ENCODE assay signal across 8 cellular contexts in genomic region chr16:87765473-87765775, GRCh38. TPM values are rescaled to one million over a fixed set of nuclear protein-coding genes. Genes with fewer than 3 reads are reported as not detected.
A peak's percentile ranks its signal among the peaks of the same experiment; 100 is the strongest.
DNase-seq lines count a peak whose midpoint lies in the region; ATAC-seq and TF ChIP-seq lines count a peak whose summit lies in the region.

No MANE protein-coding gene starts in this region.

- no peaks in the 10 kb centered on the region for H3K9me3 ChIP-seq in Caco-2
- no peaks in the 10 kb centered on the region for H3K9me3 ChIP-seq in heart right ventricle
- H3K9me3 ChIP-seq in skeletal muscle tissue (ENCODE audit: control insufficient read depth in 3 of 3, low read length in 3 of 3), result no peaks in the 10 kb centered on the region

- H3K4me3 ChIP-seq in Caco-2 (ENCODE audit: low read depth, low read length), result peak overlapping the region; percentile 74
- peak overlapping the region; percentile 66 to 100 (median 95) for H3K4me3 ChIP-seq in heart right ventricle
- H3K4me3 ChIP-seq in skeletal muscle tissue (ENCODE audit: low read length in 3 of 3), result peak overlapping the region; percentile 82 to 92 (median 89)

- POLR2A ChIA-PET in Caco-2 (lab: Charles Lee), result interaction anchor here (0.9 to 2.2 kb wide), 7 partner anchors 16 to 382 kb away, joined by 3 to 31 read pairs (median 4); partner anchors contain the start of genes BANP, FBXO31 and SLC7A5

- H3K27me3 ChIP-seq in Caco-2 (replicated peaks; ENCODE audit: control insufficient read depth, insufficient read depth, low read length), result no peaks in the 10 kb centered on the region
- H3K27me3 ChIP-seq in heart right ventricle, result no peaks in the 10 kb centered on the region
- no peaks in the 10 kb centered on the region for H3K27me3 ChIP-seq in skeletal muscle tissue (ENCODE audit: control insufficient read depth in 3 of 3, insufficient read depth in 3 of 3, low read length in 3 of 3)

- intact Hi-C loops in Caco-2 (cut with micrococcal nuclease; ENCODE audit: unreplicated experiment), result no loop called here
- intact Hi-C loops in heart right ventricle (cut with DNase I), result loop anchor here in 7 of 10 donors (5.0 to 10.0 kb wide), 6 partner anchors 173 to 371 kb away; partner anchors contain the start of gene MAP1LC3B (in 2 of the 7)

- peaks cover 2% of the 10 kb centered on the region for H3K36me3 ChIP-seq in Caco-2 (ENCODE audit: control insufficient read depth, insufficient read depth, low read length)
- peaks cover 0 to 39% (median 0%) of the 10 kb centered on the region in 9 donors for H3K36me3 ChIP-seq in heart right ventricle
- H3K36me3 ChIP-seq in skeletal muscle tissue (ENCODE audit: control insufficient read depth in 3 of 3, insufficient read depth in 3 of 3, low read length in 3 of 3), result peaks cover 14 to 32% (median 24%) of the 10 kb centered on the region in 3 donors

- H3K4me1 ChIP-seq in Caco-2 (0 out of 2 replicates have a peak, but pooled peaks cover 5% of the 10 kb centered on the region), heart right ventricle (peaks cover 5 to 23% (median 19%) of the 10 kb centered on the region in 9 donors), skeletal muscle tissue (ENCODE audit: control insufficient read depth in 3 of 3, insufficient read depth in 3 of 3, low read length in 3 of 3) (peaks cover 14 to 25% (median 14%) of the 10 kb centered on the region in 3 donors)

- 0% methylated on average over 32 of the region's 32 CpGs for WGBS in heart right ventricle, 2 donors

- H3K9ac ChIP-seq in skeletal muscle tissue (ENCODE audit: low read depth in 1 of 3, low read length in 3 of 3), result peak overlapping the region; percentile 89 to 92 (median 90)

- no TSS peak for BruUV-seq in Caco-2 (replicated peaks; lab: Mats Ljungman, UMichigan)

- H3K4me3 Mint-ChIP-seq in Caco-2 (ENCODE audit: unreplicated experiment), result peak overlapping the region; percentile 99

- H3K9me3 Mint-ChIP-seq in Caco-2 (ENCODE audit: unreplicated experiment), result no peaks in the 10 kb centered on the region

- H3K27me3 Mint-ChIP-seq in Caco-2 (ENCODE audit: insufficient read depth, unreplicated experiment), result no peaks in the 10 kb centered on the region

- H3K27ac Mint-ChIP-seq in Caco-2 (ENCODE audit: unreplicated experiment), result peak overlapping the region; percentile 99

- TF ChIP-seq CTCF in Caco-2 (IDR thresholded peaks at IDR 0.05; ENCODE audit: insufficient read depth in 1 of 2, low read depth in 1 of 2, low read length in 1 of 2, severe bottlenecking in 1 of 2, unreplicated experiment in 1 of 2), result no peak
- no peak for TF ChIP-seq CTCF in heart right ventricle (IDR thresholded peaks at IDR 0.05)

- ATAC-seq in GM21825 (IDR thresholded peaks at IDR 0.05; ENCODE audit: unreplicated experiment) (peak; percentile 25), heart right ventricle (peak; percentile 30 to 62 (median 41))

- H3K36me3 Mint-ChIP-seq in Caco-2 (ENCODE audit: insufficient read depth, unreplicated experiment), result peaks cover 55% of the 10 kb centered on the region

- DNase-seq in Caco-2, result no peak
- DNase-seq in NAMALWA (ENCODE audit: low spot score), result peak; percentile 77
- DNase-seq in activated effector memory CD4-positive, alpha-beta T cell treated with anti-CD3 and anti-CD28 coated beads, Interleukin-2, amount 50 U/mL, for 16 hours, result peak; percentile 80
- peak in 1 of 2 donors; percentile 19 for DNase-seq in heart right ventricle
- no peak for DNase-seq in SIG-M5 treated with dmso at 0.1 percent for 504 hours (lab: John Stamatoyannopoulos, UW; ENCODE audit: unreplicated experiment)
- no peak for DNase-seq in OCI-M1 (lab: John Stamatoyannopoulos, UW)

- peaks cover 9% of the 10 kb centered on the region for H3K4me1 Mint-ChIP-seq in Caco-2 (ENCODE audit: low read depth, unreplicated experiment)

- CTCF ChIA-PET in Caco-2 (lab: Charles Lee), result interaction anchor here (0.7 to 1.5 kb wide), 6 partner anchors 14 to 176 kb away, joined by 3 to 10 read pairs (median 4); no protein-coding TSS in a partner anchor

- H3K27ac ChIP-seq in heart right ventricle (peak overlapping the region in 9 of 10 donors; percentile 77 to 94 (median 86)), skeletal muscle tissue (ENCODE audit: low read depth, low read length) (peak overlapping the region; percentile 88)

RNA-seq across cellular contexts. Expression of gene KLHDC4, which starts 0.4 kb away (rescaled TPM):
- total RNA-seq in Caco-2 (2022) (116 and 117 TPM in 2 replicates), heart right ventricle (10 to 100 TPM in 9 of 10 donors, 1 to 10 TPM in 1; 7.8 to 19.0 (median 12.9) TPM), skeletal muscle tissue (20.4 TPM)
- polyA plus RNA-seq in heart right ventricle, result 10 to 100 TPM; 14.3 to 31.7 TPM

Comparison
In these comparisons a context has a peak if more than half of its experiments do, and no peak if none do; other contexts are left out.
1. DNase-seq: peak in NAMALWA (single experiment) and activated effector memory CD4-positive, alpha-beta T cell treated with anti-CD3 and anti-CD28 coated beads, Interleukin-2, amount 50 U/mL, for 16 hours (single experiment); none in Caco-2 (0 of 2), SIG-M5 treated with dmso at 0.1 percent for 504 hours (single experiment) and OCI-M1 (single experiment).
2. Peak in every context shown above with its lines, with median percentiles within 50 percentile points of each other: H3K4me3 ChIP-seq.